In the genomic region with DNA sequence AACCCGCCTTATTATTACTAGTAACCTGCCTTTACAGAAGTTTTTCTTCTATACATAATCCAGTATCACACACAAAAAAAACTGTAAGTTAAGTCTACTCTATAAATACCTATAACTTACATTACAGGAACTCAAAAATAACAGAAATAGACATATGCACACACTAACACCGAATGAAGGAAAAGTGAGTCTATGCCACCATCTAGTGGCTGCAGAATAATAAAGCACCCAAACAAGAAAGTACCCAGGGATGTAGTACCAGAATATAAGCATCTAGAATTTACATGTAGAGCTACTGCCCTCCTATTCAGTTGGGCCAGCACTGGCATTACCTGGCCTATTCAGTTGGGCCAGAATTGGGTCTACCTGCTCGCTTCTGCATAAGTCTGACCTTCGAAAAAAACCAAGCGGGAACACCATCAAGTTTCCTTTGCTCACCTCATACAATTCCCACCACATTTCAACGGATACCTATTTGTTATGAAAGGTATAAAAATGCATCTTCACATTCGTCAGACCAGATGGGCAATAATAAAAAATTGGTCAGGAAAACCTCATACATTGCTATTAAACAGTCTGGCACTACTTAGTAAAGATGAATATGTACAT, we compare ENCODE assay signal across 8 cellular contexts. TPM values are rescaled to one million over a fixed set of nuclear protein-coding genes. Genes with fewer than 3 reads are reported as not detected.
A peak's percentile ranks its signal among the peaks of the same experiment; 100 is the strongest.
DNase-seq lines count a peak whose midpoint lies in the region; ATAC-seq and TF ChIP-seq lines count a peak whose summit lies in the region.

No MANE protein-coding gene starts in this region.

- no peak overlapping the region for H2AK5ac ChIP-seq in neuronal stem cell (ENCODE audit: low read depth, low read length)

- H3K23ac ChIP-seq in neuronal stem cell (ENCODE audit: low read depth, low read length, poor library complexity), result no peak overlapping the region

- H2BK12ac ChIP-seq in neuronal stem cell (ENCODE audit: low read length), result no peak overlapping the region

- H4K91ac ChIP-seq in neuronal stem cell (ENCODE audit: low read depth, low read length, poor library complexity), result no peak overlapping the region

- H3K36me3 ChIP-seq in neuronal stem cell (replicated peaks in 1 of 2; ENCODE audit: control insufficient read depth in 2 of 2, insufficient read depth in 2 of 2, low read length in 2 of 2), result no peaks in the 10 kb centered on the region

- H2BK5ac ChIP-seq in neuronal stem cell (ENCODE audit: low read length), result no peak overlapping the region

- H3K4me2 ChIP-seq in neuronal stem cell (ENCODE audit: insufficient read depth, low read length, poor library complexity, severe bottlenecking), result no peak overlapping the region

- DNase-seq in COLO668 (lab: John Stamatoyannopoulos, UW; ENCODE audit: unreplicated experiment), result peak; percentile 25
- peak; percentile 14 for DNase-seq in NCI-H146 (lab: John Stamatoyannopoulos, UW)
- DNase-seq in SKM-1 treated with dmso at 0.1 percent for 144 hours (lab: John Stamatoyannopoulos, UW; ENCODE audit: unreplicated experiment), result peak; percentile 36
- DNase-seq in epithelial cell of esophagus (ENCODE audit: low read depth), result peak; percentile 78
- DNase-seq in neuronal stem cell (ENCODE audit: low spot score), result peak; percentile 48
- DNase-seq in occipital lobe (lab: John Stamatoyannopoulos, UW), result no peak

- H3K14ac ChIP-seq in neuronal stem cell (ENCODE audit: low read length), result no peak overlapping the region

- H3K27ac ChIP-seq in neuronal stem cell (replicated peaks; ENCODE audit: low read length), result no peak overlapping the region

- peak; percentile 69 for TF ChIP-seq CTCF in epithelial cell of esophagus (IDR thresholded peaks at IDR 0.05; ENCODE audit: insufficient read depth, low read depth, low read length, missing control alignments)

- no peak overlapping the region for H2BK15ac ChIP-seq in neuronal stem cell (ENCODE audit: low read length)

- peaks cover 0 to 32% (median 0%) of the 10 kb centered on the region in 3 experiments for H3K27me3 ChIP-seq in neuronal stem cell (ENCODE audit: control insufficient read depth in 3 of 3, insufficient read depth in 3 of 3, low read depth in 1 of 3, low read length in 3 of 3)

- no peaks in the 10 kb centered on the region for H3K9me3 ChIP-seq in neuronal stem cell (replicated peaks in 1 of 2; ENCODE audit: control insufficient read depth in 2 of 2, insufficient read depth in 1 of 2, low read depth in 1 of 2, low read length in 2 of 2)

- no peak overlapping the region for H4K8ac ChIP-seq in neuronal stem cell (ENCODE audit: low read depth, low read length)

- peaks cover under 1 to 5% of the 10 kb centered on the region in 2 donors for H3K4me1 ChIP-seq in neuronal stem cell (ENCODE audit: control insufficient read depth in 2 of 2, insufficient read depth in 1 of 2, low read depth in 1 of 2, low read length in 2 of 2)

- H3K79me1 ChIP-seq in neuronal stem cell (ENCODE audit: low read depth, low read length), result no peaks in the 10 kb centered on the region

- WGBS in neuronal stem cell (ENCODE audit: extremely low coverage in 2 of 2, insufficient read length in 2 of 2, insufficient replicate concordance in 1 of 2), 2 donors, result no CpG with 5 or more reads among the region's 7 CpGs

- ATAC-seq in GM18520 (IDR thresholded peaks at IDR 0.05; ENCODE audit: unreplicated experiment) (peak; percentile 45), HG02938 (IDR thresholded peaks at IDR 0.05; ENCODE audit: unreplicated experiment) (peak; percentile 48)

- no peak overlapping the region for H3K18ac ChIP-seq in neuronal stem cell (ENCODE audit: low read length)

- H3K4me3 ChIP-seq in epithelial cell of esophagus (ENCODE audit: low read length), result no peak overlapping the region
- H3K4me3 ChIP-seq in neuronal stem cell (ENCODE audit: low read length in 2 of 2), result no peak overlapping the region

- no peak overlapping the region for H2BK120ac ChIP-seq in neuronal stem cell (ENCODE audit: low read depth, low read length)

- H3K9ac ChIP-seq in neuronal stem cell (ENCODE audit: low read depth, low read length, poor library complexity), result no peak overlapping the region

- no peak overlapping the region for H3K4ac ChIP-seq in neuronal stem cell (ENCODE audit: low read length)

- H2AFZ ChIP-seq in neuronal stem cell (ENCODE audit: low read length), result no peak overlapping the region

RNA-seq across cellular contexts. Expression of a gene that starts 4.0 kb away (rescaled TPM):
- 13.9 TPM for polyA plus RNA-seq in neuronal stem cell (2013, experiment 1 of 2)
- 14.8 TPM for polyA plus RNA-seq in neuronal stem cell (2013, experiment 2 of 2)
- total RNA-seq in occipital lobe, result 110 TPM

RNA-seq across cellular contexts. Expression of a gene that starts 20.4 kb away (rescaled TPM):
- 1.3 TPM for polyA plus RNA-seq in neuronal stem cell (2013, experiment 1 of 2)
- polyA plus RNA-seq in neuronal stem cell (2013, experiment 2 of 2), result 1.5 TPM
- total RNA-seq in occipital lobe, result 15.0 TPM

RNA-seq across cellular contexts. Expression of a gene that starts 49.2 kb away (rescaled TPM):
- polyA plus RNA-seq in neuronal stem cell (2013, experiment 1 of 2), result not detected
- not detected for polyA plus RNA-seq in neuronal stem cell (2013, experiment 2 of 2)
- not detected for total RNA-seq in occipital lobe
